ENCODE assay signal across 11 cellular contexts in the genomic region with DNA sequence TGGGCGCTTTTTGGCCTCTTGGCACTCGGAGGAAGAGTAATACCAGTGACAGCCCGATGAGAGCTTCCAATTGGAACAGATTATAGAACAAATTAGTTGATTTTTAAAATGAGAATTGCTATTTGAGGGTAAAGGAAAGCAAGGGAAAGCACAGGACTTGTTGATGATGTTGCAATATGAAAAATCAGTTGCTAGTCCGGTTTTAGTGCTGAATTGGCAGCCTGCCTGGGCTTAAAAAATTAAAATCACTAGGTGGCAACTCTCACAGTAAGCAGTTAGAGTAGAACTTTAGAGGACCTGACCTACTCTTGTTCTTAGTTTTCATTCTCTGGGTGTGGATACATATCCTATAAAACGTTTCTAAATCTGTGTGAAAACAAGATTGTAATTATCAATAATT. TPM values are rescaled to one million over a fixed set of nuclear protein-coding genes. Genes with fewer than 3 reads are reported as not detected.
DNase-seq lines count a peak whose midpoint lies in the region; ATAC-seq and TF ChIP-seq lines count a peak whose summit lies in the region.
"Had no signal": no experiment of that assay in that cellular context is flagged by ENCODE, and none has a peak within 500 bp of the region (broad histone marks: within the 10 kb centered on the region; RNA-seq: fewer than 3 reads in every experiment).

No MANE protein-coding gene starts in this region.

- peak; percentile 11 for DNase-seq in A172 (ENCODE audit: low spot score)
- DNase-seq in HT-29 (ENCODE audit: low spot score): peak; percentile 66
- peak; percentile 33 to 75 for DNase-seq in T47D (ENCODE audit: low read depth in 1 of 2, low spot score in 1 of 2)
- no peak for DNase-seq in mesothelial cell of epicardium (ENCODE audit: low spot score in 2 of 2, unreplicated experiment in 2 of 2)
- no peak for DNase-seq in spleen
- DNase-seq: T1000 had no signal

- ATAC-seq in HG03354 (IDR thresholded peaks at IDR 0.05; ENCODE audit: poor library complexity, severe bottlenecking, unreplicated experiment): no peak
- ATAC-seq in HG03432 (IDR thresholded peaks at IDR 0.05; ENCODE audit: unreplicated experiment): no peak
- ATAC-seq in GM21825 (IDR thresholded peaks at IDR 0.05; ENCODE audit: unreplicated experiment): no peak

- H3K4me3 Mint-ChIP-seq in mesothelial cell of epicardium: peak overlapping the region; percentile 86

- in situ Hi-C loops in T47D (cut with HindIII; ENCODE audit: low pct_unique_long_range_greater_than_20kb, low sequenced_read_pairs): no loop called here

- no peaks in the 10 kb centered on the region for H3K9me3 Mint-ChIP-seq in mesothelial cell of epicardium

- no peaks in the 10 kb centered on the region for H3K27me3 ChIP-seq in spleen (replicated peaks in 1 of 7)

- TF ChIP-seq CTCF in mesothelial cell of epicardium (IDR thresholded peaks at IDR 0.05; ENCODE audit: unreplicated experiment) (no peak), spleen (IDR thresholded peaks at IDR 0.05 in 8 of 11, conservative IDR thresholded peaks at IDR 0.05 in 3 of 11) (no peak)

- peaks cover 28 to 70% (median 38%) of the 10 kb centered on the region in 6 donors for H3K4me1 ChIP-seq in spleen

- intact Hi-C loops in spleen (cut with DNase I; ENCODE audit: low total_unique reads): no loop called here

- peaks cover 24% of the 10 kb centered on the region for H3K4me1 Mint-ChIP-seq in mesothelial cell of epicardium

- whole genome bisulfite sequencing in spleen, 5 donors: 53 to 80% (median 72%) methylated on average over 5 of the region's 5 CpGs

- H3K27ac Mint-ChIP-seq in mesothelial cell of epicardium: no peak overlapping the region

- TF ChIP-seq POLR2A in spleen (IDR thresholded peaks at IDR 0.05): no peak

- no peak overlapping the region for H3K4me3 ChIP-seq in spleen

- H3K27me3 Mint-ChIP-seq in mesothelial cell of epicardium (ENCODE audit: low read depth): no peaks in the 10 kb centered on the region

- H3K9me3 ChIP-seq in spleen: no peaks in the 10 kb centered on the region

- H3K36me3 Mint-ChIP-seq in mesothelial cell of epicardium: peaks cover 17% of the 10 kb centered on the region

- H3K36me3 ChIP-seq in spleen: peaks cover 0 to 48% (median 11%) of the 10 kb centered on the region in 6 donors

- H3K27ac ChIP-seq in spleen: peak overlapping the region in 2 of 8 donors; percentile 99 to 100

RNA-seq across cellular contexts. Expression of a gene that starts 2.1 kb away (rescaled TPM):
- not detected in 2 replicates for total RNA-seq in A172 (2014; rRNA removed; shearing (Covaris generic))
- total RNA-seq in HT-29 (2014; rRNA removed; shearing (Covaris generic)): not detected in 2 replicates
- total RNA-seq in mesothelial cell of epicardium: not detected in 3 replicates
- total RNA-seq in spleen: not detected
- not detected for polyA plus RNA-seq in spleen
- total RNA-seq: Daoy, pulmonary artery endothelial cell had no signal

RNA-seq across cellular contexts. Expression of a gene that starts 50.6 kb away (rescaled TPM):
- 7.4 and 7.7 TPM in 2 replicates for total RNA-seq in A172 (2014; rRNA removed; shearing (Covaris generic))
- total RNA-seq in HT-29 (2014; rRNA removed; shearing (Covaris generic)): 3.0 and 6.3 TPM in 2 replicates
- 28.2 to 29.4 TPM (median 28.7 TPM) in 3 replicates for total RNA-seq in mesothelial cell of epicardium
- total RNA-seq in spleen: 10 to 100 TPM; 43.3 to 91.8 (median 67.6) TPM
- 1 to 10 TPM; 1.9 to 5.3 (median 2.0) TPM for polyA plus RNA-seq in spleen

RNA-seq across cellular contexts. Expression of a gene that starts 50.7 kb away (rescaled TPM):
- 104 and 130 TPM in 2 replicates for total RNA-seq in A172 (2014; rRNA removed; shearing (Covaris generic))
- 25.6 and 26.1 TPM in 2 replicates for total RNA-seq in HT-29 (2014; rRNA removed; shearing (Covaris generic))
- total RNA-seq in mesothelial cell of epicardium (38.2 to 42.6 TPM (median 41.8 TPM) in 3 replicates), spleen (10 to 100 TPM; 23.8 to 42.2 (median 37.0) TPM)
- 10 to 100 TPM; 68.2 to 74.6 (median 71.2) TPM for polyA plus RNA-seq in spleen

Comparison
In these comparisons a context has a peak if more than half of its experiments do, and no peak if none do; other contexts are left out.
1. DNase-seq: peak in A172 (single experiment), HT-29 (single experiment) and T47D (2 of 2); none in mesothelial cell of epicardium (0 of 2) and spleen (single experiment).